1 cellular context compared by ENCODE assay signal in genomic region chr4:77158487-77158861, GRCh38.
TF ChIP-seq lines count a peak whose summit lies in the region.

No MANE protein-coding gene starts in this region.

TF ChIP-seq in A549, 52 proteins besides CTCF, POLR2A, EP300 and RAD21 (continued from another document):
- TF ChIP-seq HMGXB4 (CRISPR knock-in tag; IDR thresholded peaks at IDR 0.05; ENCODE audit: borderline replicate concordance) (no peak), JUNB (IDR thresholded peaks at IDR 0.05) (no peak), ZSCAN20 (CRISPR knock-in tag; IDR thresholded peaks at IDR 0.05) (no peak), RCOR1 (IDR thresholded peaks at IDR 0.05; ENCODE audit: low read depth, low read length) (no peak), POLR2AphosphoS2 (conservative IDR thresholded peaks at IDR 0.05; ENCODE audit: low read length) (no peak)
